In the genomic region with DNA sequence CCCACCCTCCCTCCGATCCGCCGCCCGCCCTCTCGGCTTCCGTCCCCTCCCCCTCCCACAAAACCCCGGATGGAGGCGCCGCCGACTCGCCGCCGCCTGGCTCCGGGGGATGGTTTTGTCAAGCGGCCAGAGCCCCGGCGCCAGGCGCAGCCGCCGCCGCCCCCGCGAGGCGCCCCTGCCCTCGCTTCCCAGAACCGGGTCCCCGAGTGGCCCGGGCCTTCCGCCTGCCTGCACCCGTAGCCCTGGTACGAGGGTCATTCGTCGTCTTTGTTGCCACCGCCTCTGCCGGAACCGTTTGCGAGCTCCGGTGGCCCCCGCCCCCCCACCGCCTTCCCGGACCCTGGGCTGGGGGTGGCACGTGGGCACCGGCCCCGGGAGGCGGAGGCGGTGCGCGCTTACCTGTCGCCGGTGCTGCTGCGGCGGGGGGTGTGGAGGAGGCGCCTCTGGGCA, we compare ENCODE assay signal across 8 cellular contexts. TPM values are rescaled to one million over a fixed set of nuclear protein-coding genes. Genes with fewer than 3 reads are reported as not detected.
DNase-seq lines count a peak whose midpoint lies in the region; ATAC-seq and TF ChIP-seq lines count a peak whose summit lies in the region.

No MANE protein-coding gene starts in this region.

- ATAC-seq in GM21390 (IDR thresholded peaks at IDR 0.05; ENCODE audit: unreplicated experiment) (peak; percentile 5), right cardiac atrium (peak; percentile 46 to 58)

- TF ChIP-seq POLR2A in uterus (IDR thresholded peaks at IDR 0.05): no peak

- peak; percentile 74 to 78 for DNase-seq in Caco-2
- peak; percentile 62 for DNase-seq in HuH-7.5 (ENCODE audit: low spot score)
- DNase-seq in T-helper 2 cell: peak in 4 of 5 experiments; percentile 72 to 91 (median 77)
- peak; percentile 86 to 95 (median 89) for DNase-seq in right cardiac atrium
- DNase-seq in uterus: peak; percentile 77 to 85

- peak overlapping the region; percentile 88 for H3K4me3 Mint-ChIP-seq in Caco-2 (ENCODE audit: unreplicated experiment)

- H3K27me3 ChIP-seq in Caco-2 (replicated peaks; ENCODE audit: control insufficient read depth, insufficient read depth, low read length): no peaks in the 10 kb centered on the region
- H3K27me3 ChIP-seq in right cardiac atrium (ENCODE audit: control insufficient read depth, insufficient read depth): no peaks in the 10 kb centered on the region
- H3K27me3 ChIP-seq in rectal smooth muscle tissue (ENCODE audit: control insufficient read depth, insufficient read depth, low read length): no peaks in the 10 kb centered on the region
- H3K27me3 ChIP-seq in uterus: no peaks in the 10 kb centered on the region

- WGBS in right cardiac atrium: under 1% methylated on average over 53 of the region's 53 CpGs

- intact Hi-C loops in Caco-2 (cut with micrococcal nuclease; ENCODE audit: unreplicated experiment) (loop anchor here (2.0 kb wide), 1 partner anchor 62 kb away; the partner anchor contains the start of gene RMND1), right cardiac atrium (cut with DNase I) (loop anchor here in 1 of 4 donors (10.0 kb wide), 1 partner anchor 64 kb away; the partner anchor contains the start of gene RMND1), uterus (cut with DNase I; ENCODE audit: low total_unique reads) (loop anchor here (10.0 kb wide), 1 partner anchor 64 kb away; the partner anchor contains the start of gene RMND1)

- H3K27ac Mint-ChIP-seq in Caco-2 (ENCODE audit: unreplicated experiment): peak overlapping the region; percentile 88

- H3K27ac ChIP-seq in angular gyrus (ENCODE audit: low read depth, low read length) (peak overlapping the region; percentile 97), right cardiac atrium (ENCODE audit: low read length) (peak overlapping the region; percentile 90), rectal smooth muscle tissue (ENCODE audit: low read depth, low read length) (peak overlapping the region; percentile 99), uterus (peak overlapping the region; percentile 99)

- no peaks in the 10 kb centered on the region for H3K9me3 Mint-ChIP-seq in Caco-2 (ENCODE audit: unreplicated experiment)

- TF ChIP-seq CTCF in Caco-2 (IDR thresholded peaks at IDR 0.05; ENCODE audit: insufficient read depth in 1 of 2, low read depth in 1 of 2, low read length in 1 of 2, severe bottlenecking in 1 of 2, unreplicated experiment in 1 of 2) (no peak), uterus (IDR thresholded peaks at IDR 0.05) (peak in 1 of 4 experiments; percentile 7)

- H3K9me3 ChIP-seq in Caco-2 (no peaks in the 10 kb centered on the region), right cardiac atrium (ENCODE audit: control insufficient read depth, low read length) (no peaks in the 10 kb centered on the region), uterus (no peaks in the 10 kb centered on the region)

- H3K4me1 ChIP-seq in Caco-2 (peaks cover 17% of the 10 kb centered on the region), right cardiac atrium (ENCODE audit: control insufficient read depth, insufficient read depth, low read length) (peaks cover 3% of the 10 kb centered on the region), rectal smooth muscle tissue (ENCODE audit: control insufficient read depth, insufficient read depth, low read length) (peaks cover 18% of the 10 kb centered on the region), uterus (peaks cover 7 to 10% of the 10 kb centered on the region in 2 donors)

- peaks cover 1% of the 10 kb centered on the region; the same call in 1 of the 2 replicates for H3K36me3 ChIP-seq in Caco-2 (ENCODE audit: control insufficient read depth, insufficient read depth, low read length)
- H3K36me3 ChIP-seq in rectal smooth muscle tissue (ENCODE audit: control insufficient read depth, insufficient read depth, low read length): no peaks in the 10 kb centered on the region
- H3K36me3 ChIP-seq in uterus: no peaks in the 10 kb centered on the region

- H3K36me3 Mint-ChIP-seq in Caco-2 (ENCODE audit: insufficient read depth, unreplicated experiment): peaks cover 16% of the 10 kb centered on the region

- H3K27me3 Mint-ChIP-seq in Caco-2 (ENCODE audit: insufficient read depth, unreplicated experiment): no peaks in the 10 kb centered on the region

- CTCF ChIA-PET in Caco-2 (lab: Charles Lee): interaction anchor here (0.6 kb wide), 1 partner anchor 483 kb away, joined by 4 read pairs; no protein-coding TSS in a partner anchor

- H3K4me1 Mint-ChIP-seq in Caco-2 (ENCODE audit: low read depth, unreplicated experiment): peaks cover 18% of the 10 kb centered on the region

- peak overlapping the region; percentile 72 for H3K4me3 ChIP-seq in Caco-2 (ENCODE audit: low read depth, low read length)
- H3K4me3 ChIP-seq in right cardiac atrium (ENCODE audit: low read length): peak overlapping the region; percentile 83
- H3K4me3 ChIP-seq in rectal smooth muscle tissue (ENCODE audit: low read length): peak overlapping the region; percentile 81
- H3K4me3 ChIP-seq in uterus: peak overlapping the region; percentile 89 to 93

- peak overlapping the region; percentile 45 for H3K9ac ChIP-seq in rectal smooth muscle tissue (ENCODE audit: low read length)

- BruUV-seq in Caco-2 (replicated peaks; lab: Mats Ljungman, UMichigan): no TSS peak

- POLR2A ChIA-PET in Caco-2 (lab: Charles Lee): interaction anchor here (0.6 to 1.0 kb wide), 2 partner anchors 842 to 850 kb away, joined by 4 to 8 read pairs; no protein-coding TSS in a partner anchor

RNA-seq across cellular contexts. Expression of gene ZBTB2, which starts 0.3 kb away (rescaled TPM):
- total RNA-seq in Caco-2 (2022): 23.7 and 23.9 TPM in 2 replicates
- total RNA-seq in right cardiac atrium: 1 to 10 TPM; 4.8 to 7.0 (median 6.4) TPM
- polyA plus RNA-seq in right cardiac atrium: 4.6 TPM
- total RNA-seq in uterus: 10 to 100 TPM in 1 of 4 donors, 1 to 10 TPM in 3; 3.6 to 17.5 (median 6.8) TPM

Comparison
In these comparisons a context has a peak if more than half of its experiments do, and no peak if none do; other contexts are left out.
1. Peak in every context shown above with its lines: DNase-seq, ATAC-seq, H3K4me3 ChIP-seq and H3K27ac ChIP-seq.